ENCODE assay signal across 27 cellular contexts in the genomic region with DNA sequence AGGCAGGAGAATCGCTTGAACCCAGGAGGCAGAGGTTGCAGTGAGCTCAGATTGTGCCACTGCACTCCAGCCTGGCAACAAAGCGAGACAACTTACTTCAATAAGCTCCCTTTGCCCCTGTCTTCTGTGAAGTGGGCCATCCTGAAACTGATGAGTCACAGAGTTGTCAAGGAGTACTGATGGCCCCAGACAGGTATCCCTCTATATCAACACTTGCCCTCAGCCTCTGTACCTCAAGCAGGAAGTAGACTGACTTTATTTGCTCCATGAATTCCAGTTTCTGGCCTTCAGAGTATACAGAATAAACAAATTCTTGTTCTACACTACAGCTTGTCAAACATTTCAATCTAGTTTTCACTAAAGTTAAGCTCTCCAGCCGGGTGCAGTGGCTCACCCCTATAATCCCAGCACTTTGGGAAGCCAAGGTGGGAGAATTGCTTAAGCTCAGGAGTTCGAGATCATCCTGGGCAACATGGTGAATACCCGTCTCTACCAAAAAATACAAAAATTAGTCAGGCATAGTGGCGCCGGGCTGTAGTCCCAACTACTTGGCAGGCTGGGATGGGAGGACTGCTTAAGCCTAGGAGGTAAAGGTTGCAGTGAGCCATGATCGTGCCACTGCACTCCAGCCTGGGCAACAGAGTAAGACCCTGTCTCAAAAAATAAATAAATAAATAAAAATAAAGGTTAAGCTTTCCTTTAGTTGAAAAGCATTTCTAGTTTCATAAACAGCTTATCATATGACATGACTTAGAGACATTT. TPM values are rescaled to one million over a fixed set of nuclear protein-coding genes. Genes with fewer than 3 reads are reported as not detected.
A peak's percentile ranks its signal among the peaks of the same experiment; 100 is the strongest.
DNase-seq lines count a peak whose midpoint lies in the region; ATAC-seq and TF ChIP-seq lines count a peak whose summit lies in the region.
"Had no signal": no experiment of that assay in that cellular context is flagged by ENCODE, and none has a peak within 500 bp of the region (broad histone marks: within the 10 kb centered on the region; RNA-seq: fewer than 3 reads in every experiment).

No MANE protein-coding gene starts in this region.

- peaks cover 32% of the 10 kb centered on the region for H3K4me1 ChIP-seq in osteoblast (ENCODE audit: insufficient read depth, low read length)

- no peak overlapping the region for H3K4me3 ChIP-seq in osteoblast (ENCODE audit: insufficient read depth, low read length)
- H3K4me3 ChIP-seq: SK-N-MC, stomach, tibial artery had no signal

- H3K27me3 Mint-ChIP-seq in activated CD4-positive, alpha-beta T cell treated with anti-CD3 and anti-CD28 coated beads, Interleukin-2, amount 10 ng/mL, durations not matched to agents 24 days and 14 days, result peaks cover 7% of the 10 kb centered on the region
- peaks cover 4% of the 10 kb centered on the region for H3K27me3 Mint-ChIP-seq in activated naive CD8-positive, alpha-beta T cell
- H3K27me3 Mint-ChIP-seq: IgD-negative memory B cell had no signal

- no peak overlapping the region for H3K4me3 Mint-ChIP-seq in activated CD4-positive, alpha-beta T cell treated with anti-CD3 and anti-CD28 coated beads, Interleukin-2, amount 10 ng/mL, durations not matched to agents 24 days and 14 days
- peak overlapping the region; percentile 20 for H3K4me3 Mint-ChIP-seq in activated naive CD8-positive, alpha-beta T cell
- H3K4me3 Mint-ChIP-seq: activated T-helper 1 cell treated with anti-CD3 and anti-CD28 coated beads, Interleukin-12 subunit alpha, Interleukin-12 subunit beta, Interleukin-2, Interleukin-4 antibody, amounts not matched to agents 30 ng/mL and 10 ng/mL and 1 ng/mL, durations not matched to agents 14 hours and 24 hours and 36 hours; CD4-positive, alpha-beta T cell; mesothelial cell of epicardium had no signal

- H3K4me2 ChIP-seq in osteoblast (ENCODE audit: insufficient read depth, low read length), result no peak overlapping the region

- no peak overlapping the region for H3K27ac ChIP-seq in osteoblast (ENCODE audit: low read depth, low read length)
- H3K27ac ChIP-seq: RWPE1, SK-N-MC, tibial artery had no signal

- TF ChIP-seq CTCF in osteoblast (IDR thresholded peaks at IDR 0.05; ENCODE audit: extremely low read depth, low read depth, low read length), result no peak

- H3K79me2 ChIP-seq in osteoblast (ENCODE audit: insufficient read depth, low read length), result peaks cover 3% of the 10 kb centered on the region

- H3K4me1 Mint-ChIP-seq in activated CD4-positive, alpha-beta T cell treated with anti-CD3 and anti-CD28 coated beads, Interleukin-2, amount 10 ng/mL, durations not matched to agents 24 days and 14 days, result peaks cover 39% of the 10 kb centered on the region
- peaks cover 25% of the 10 kb centered on the region for H3K4me1 Mint-ChIP-seq in activated naive CD8-positive, alpha-beta T cell (ENCODE audit: low read depth)

- intact Hi-C loops in activated CD4-positive, alpha-beta T cell treated with anti-CD3 and anti-CD28 coated beads, Interleukin-2, amount 10 ng/mL, durations not matched to agents 24 days and 14 days (cut with micrococcal nuclease), result loop anchor here (5.0 to 10.0 kb wide), 2 partner anchors 268 to 940 kb away; partner anchors contain the start of gene DAD1

- no peaks in the 10 kb centered on the region for H3K9me3 Mint-ChIP-seq in activated CD4-positive, alpha-beta T cell treated with anti-CD3 and anti-CD28 coated beads, Interleukin-2, amount 10 ng/mL, durations not matched to agents 24 days and 14 days
- no peaks in the 10 kb centered on the region for H3K9me3 Mint-ChIP-seq in activated naive CD8-positive, alpha-beta T cell (ENCODE audit: low read depth)
- H3K9me3 Mint-ChIP-seq: activated T-helper 1 cell treated with anti-CD3 and anti-CD28 coated beads, Interleukin-12 subunit alpha, Interleukin-12 subunit beta, Interleukin-2, Interleukin-4 antibody, amounts not matched to agents 30 ng/mL and 10 ng/mL and 1 ng/mL, durations not matched to agents 14 hours and 24 hours and 36 hours; CD4-positive, alpha-beta T cell; IgD-negative memory B cell; mesothelial cell of epicardium had no signal

- no peak overlapping the region for H3K27ac Mint-ChIP-seq in activated CD4-positive, alpha-beta T cell treated with anti-CD3 and anti-CD28 coated beads, Interleukin-2, amount 10 ng/mL, durations not matched to agents 24 days and 14 days
- no peak overlapping the region for H3K27ac Mint-ChIP-seq in activated naive CD8-positive, alpha-beta T cell
- H3K27ac Mint-ChIP-seq: activated T-helper 1 cell treated with anti-CD3 and anti-CD28 coated beads, Interleukin-12 subunit alpha, Interleukin-12 subunit beta, Interleukin-2, Interleukin-4 antibody, amounts not matched to agents 30 ng/mL and 10 ng/mL and 1 ng/mL, durations not matched to agents 14 hours and 24 hours and 36 hours; CD4-positive, alpha-beta T cell; IgD-negative memory B cell; mesothelial cell of epicardium had no signal

- peak; percentile 28 for DNase-seq in activated CD4-positive, alpha-beta T cell treated with anti-CD3 and anti-CD28 coated beads for 48 hours
- no peak for DNase-seq in activated CD4-positive, alpha-beta T cell treated with anti-CD3 and anti-CD28 coated beads, Interleukin-2, amount 10 ng/mL, durations not matched to agents 24 days and 14 days
- DNase-seq in DMS53 treated with DMSO at 0.1 percent for 48 hours (lab: John Stamatoyannopoulos, UW; ENCODE audit: unreplicated experiment) (peak; percentile 88), osteoblast (ENCODE audit: insufficient read length, low spot score, missing footprints) (peak; percentile 25), NCI-H128 (lab: John Stamatoyannopoulos, UW; ENCODE audit: unreplicated experiment) (no peak), AG08395 (ENCODE audit: low spot score) (no peak)
- DNase-seq: AML-193; CD4-positive, alpha-beta T cell; cerebellar nuclear complex; H7; left ventricle myocardium superior; naive B cell; NCI-H1105 treated with DMSO at 0.1 percent for 48 hours; NCI-H2081 treated with DMSO at 0.1 percent for 48 hours; NCI-H446; NCI-H82; stomach had no signal

- H3K36me3 ChIP-seq in osteoblast (ENCODE audit: insufficient read depth, low read length), result no peaks in the 10 kb centered on the region
- H3K36me3 ChIP-seq: stomach, tibial artery had no signal

- H2AFZ ChIP-seq in osteoblast (ENCODE audit: low read length), result no peak overlapping the region

- ATAC-seq in HG03280 (IDR thresholded peaks at IDR 0.05; ENCODE audit: unreplicated experiment), result no peak
- ATAC-seq: activated CD4-positive, CD25-positive, alpha-beta regulatory T cell treated with anti-CD3 and anti-CD28 coated beads, Interleukin-2, amount 50 U/mL, for 24 hours; left ventricle myocardium superior had no signal

- H3K9me3 ChIP-seq in osteoblast (ENCODE audit: low read depth, low read length), result no peaks in the 10 kb centered on the region
- H3K9me3 ChIP-seq: stomach, tibial artery had no signal

- no peaks in the 10 kb centered on the region for H3K36me3 Mint-ChIP-seq in activated CD4-positive, alpha-beta T cell treated with anti-CD3 and anti-CD28 coated beads, Interleukin-2, amount 10 ng/mL, durations not matched to agents 24 days and 14 days (ENCODE audit: low read depth)
- peaks cover 3% of the 10 kb centered on the region for H3K36me3 Mint-ChIP-seq in activated naive CD8-positive, alpha-beta T cell
- H3K36me3 Mint-ChIP-seq: mesothelial cell of epicardium, naive B cell had no signal

- no peaks in the 10 kb centered on the region for H4K20me1 ChIP-seq in osteoblast (ENCODE audit: insufficient read depth, low read length)

- H3K27me3 ChIP-seq in osteoblast (ENCODE audit: insufficient read depth, low read length), result no peaks in the 10 kb centered on the region
- H3K27me3 ChIP-seq: stomach, tibial artery had no signal

RNA-seq across cellular contexts. Expression of gene LRP10, which starts 16.4 kb away (rescaled TPM):
- total RNA-seq in activated CD4-positive, alpha-beta T cell treated with anti-CD3 and anti-CD28 coated beads, Interleukin-2, amount 10 ng/mL, durations not matched to agents 24 days and 14 days, result 34.2 and 35.2 TPM in 2 replicates
- 147 and 164 TPM in 2 replicates for total RNA-seq in osteoblast

RNA-seq across cellular contexts. Expression of gene MMP14, which starts 18.8 kb away (rescaled TPM):
- total RNA-seq in activated CD4-positive, alpha-beta T cell treated with anti-CD3 and anti-CD28 coated beads, Interleukin-2, amount 10 ng/mL, durations not matched to agents 24 days and 14 days, result 2.1 and 3.2 TPM in 2 replicates
- 580 and 649 TPM in 2 replicates for total RNA-seq in osteoblast

RNA-seq across cellular contexts. Expression of gene MRPL52, which starts 25.5 kb away (rescaled TPM):
- total RNA-seq in activated CD4-positive, alpha-beta T cell treated with anti-CD3 and anti-CD28 coated beads, Interleukin-2, amount 10 ng/mL, durations not matched to agents 24 days and 14 days, result 189 and 194 TPM in 2 replicates
- 20.3 and 31.5 TPM in 2 replicates for total RNA-seq in osteoblast

RNA-seq across cellular contexts. Expression of gene REM2, which starts 27.9 kb away (rescaled TPM):
- 0.28 and 0.33 TPM in 2 replicates for total RNA-seq in activated CD4-positive, alpha-beta T cell treated with anti-CD3 and anti-CD28 coated beads, Interleukin-2, amount 10 ng/mL, durations not matched to agents 24 days and 14 days
- 0.29 and 0.36 TPM in 2 replicates for total RNA-seq in osteoblast
- total RNA-seq: dermis microvascular lymphatic vessel endothelial cell, left ventricle myocardium superior had no signal

RNA-seq across cellular contexts. Expression of gene SLC7A7, which starts 39.9 kb away (rescaled TPM):
- total RNA-seq in activated CD4-positive, alpha-beta T cell treated with anti-CD3 and anti-CD28 coated beads, Interleukin-2, amount 10 ng/mL, durations not matched to agents 24 days and 14 days, result 0.40 TPM in 1 of 2 replicates, not detected in the other
- 4.3 and 4.7 TPM in 2 replicates for total RNA-seq in osteoblast
- total RNA-seq: activated T-helper 1 cell treated with anti-CD3 and anti-CD28 coated beads, Interleukin-12 subunit alpha, Interleukin-12 subunit beta, Interleukin-2, Interleukin-4 antibody, amounts not matched to agents 30 ng/mL and 10 ng/mL and 1 ng/mL, durations not matched to agents 14 hours and 24 hours and 36 hours had no signal

Comparison
In these comparisons a context has a peak if more than half of its experiments do, and no peak if none do; other contexts are left out.
1. DNase-seq: peak in activated CD4-positive, alpha-beta T cell treated with anti-CD3 and anti-CD28 coated beads for 48 hours (single experiment), DMS53 treated with DMSO at 0.1 percent for 48 hours (single experiment) and osteoblast (single experiment); none in activated CD4-positive, alpha-beta T cell treated with anti-CD3 and anti-CD28 coated beads, Interleukin-2, amount 10 ng/mL, durations not matched to agents 24 days and 14 days (single experiment), NCI-H128 (single experiment) and AG08395 (single experiment).
2. RNA of gene MMP14, which starts 18.8 kb away (total RNA-seq): 580 to 649 TPM in osteoblast; 2.1 to 3.2 TPM in activated CD4-positive, alpha-beta T cell treated with anti-CD3 and anti-CD28 coated beads, Interleukin-2, amount 10 ng/mL, durations not matched to agents 24 days and 14 days; every median in the first group is over 100 times any median in the second.